Comparison of ENCODE assay signal across 8 cellular contexts in the genomic region with DNA sequence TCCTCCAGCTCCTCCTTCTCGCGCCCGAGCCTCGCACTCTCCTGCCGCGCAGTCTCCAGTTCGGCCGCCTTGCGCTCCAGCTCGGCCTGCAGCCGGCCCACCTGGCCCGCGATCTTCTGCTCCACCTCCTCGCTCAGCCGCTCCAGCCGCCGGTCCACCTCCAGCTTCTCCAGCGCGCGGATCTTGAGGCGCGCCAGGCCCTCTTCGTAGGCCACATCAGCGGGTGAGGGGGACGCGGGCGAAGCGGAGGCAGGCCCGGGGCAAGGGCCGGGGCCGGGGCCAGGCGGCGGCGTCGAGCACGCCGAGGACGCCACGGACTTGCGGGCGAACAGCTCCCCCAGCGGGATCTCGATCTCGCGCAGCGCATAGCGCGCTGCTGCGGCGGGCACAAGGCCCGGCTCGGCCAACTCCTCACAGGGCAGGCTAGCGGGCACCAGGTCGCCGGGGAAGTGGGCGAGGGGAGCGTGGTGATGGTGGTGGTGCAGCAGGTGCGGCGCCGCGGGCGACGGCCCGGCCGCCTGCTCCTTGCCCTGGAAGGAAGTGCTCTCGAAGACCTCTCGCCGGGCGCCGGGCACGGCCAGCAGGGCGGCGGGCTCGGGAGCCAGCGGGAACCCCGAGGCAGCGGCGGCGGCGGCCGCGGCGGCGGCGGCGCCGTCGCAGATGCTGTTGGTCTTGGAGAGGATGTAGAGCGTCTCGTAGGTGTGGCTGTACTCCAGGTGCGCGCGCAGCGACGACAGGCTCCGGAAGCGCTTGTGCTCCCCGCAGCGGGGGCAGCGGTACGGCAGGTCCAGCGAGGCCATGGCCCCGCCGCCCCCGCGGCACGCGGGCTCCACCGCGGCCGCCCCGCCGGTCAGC. TPM values are rescaled to one million over a fixed set of nuclear protein-coding genes. Genes with fewer than 3 reads are reported as not detected.
DNase-seq lines count a peak whose midpoint lies in the region; ATAC-seq and TF ChIP-seq lines count a peak whose summit lies in the region.

No MANE protein-coding gene starts in this region.

- CTCF ChIA-PET in OCI-LY7 (lab: Charles Lee; ENCODE audit: unreplicated experiment), result no interaction called here

- POLR2A ChIA-PET in OCI-LY7 (lab: Charles Lee), result no interaction called here

- H3K9me3 ChIP-seq in OCI-LY7 (ENCODE audit: low read length), result no peaks in the 10 kb centered on the region

- TF ChIP-seq CTCF in OCI-LY7 (conservative IDR thresholded peaks at IDR 0.05; ENCODE audit: low read length), result no peak

- BruUV-seq in OCI-LY7 (replicated peaks; lab: Mats Ljungman, UMichigan), result no TSS peak

- H3K4me3 ChIP-seq in OCI-LY7 (ENCODE audit: low read depth, low read length, poor library complexity, severe bottlenecking), result peak overlapping the region; percentile 42

- peaks cover 23% of the 10 kb centered on the region; the same call in 1 of the 2 replicates for H3K79me2 ChIP-seq in OCI-LY7 (ENCODE audit: insufficient read depth, low read depth, low read length)

- peaks cover 89% of the 10 kb centered on the region for H3K36me3 ChIP-seq in OCI-LY7 (ENCODE audit: insufficient read depth, low read length)

- ATAC-seq in GM18520 (IDR thresholded peaks at IDR 0.05; ENCODE audit: unreplicated experiment), result peak; percentile 65
- peak; percentile 85 for ATAC-seq in HG03280 (IDR thresholded peaks at IDR 0.05; ENCODE audit: unreplicated experiment)
- no peak for ATAC-seq in GM18868 (IDR thresholded peaks at IDR 0.05; ENCODE audit: unreplicated experiment)

- no peak overlapping the region for H2AFZ ChIP-seq in OCI-LY7 (ENCODE audit: low read length)

- H4K20me1 ChIP-seq in OCI-LY7 (ENCODE audit: insufficient read depth, low read length), result 0 out of 2 replicates have a peak, but pooled peaks cover 10% of the 10 kb centered on the region

- H3K9me2 ChIP-seq in OCI-LY7 (ENCODE audit: insufficient read depth, low read length), result no peaks in the 10 kb centered on the region

- peak; percentile 68 for DNase-seq in OCI-LY7 (ENCODE audit: low spot score)
- peak; percentile 74 for DNase-seq in activated naive CD4-positive, alpha-beta T cell treated with anti-CD3 and anti-CD28 coated beads, Interleukin-2, amount 50 U/mL, for 16 hours
- peak; percentile 30 for DNase-seq in iris pigment epithelial cell (ENCODE audit: low read depth)
- peak; percentile 52 to 65 for DNase-seq in stimulated activated CD4-positive, alpha-beta T cell treated with anti-CD3 and anti-CD28 coated beads, Interleukin-2, amount 100 ng/mL, for 48 hours
- DNase-seq in cortex of kidney (lab: John Stamatoyannopoulos, UW), result no peak

- peak overlapping the region; percentile 56; the same call in 1 of the 2 replicates for H3K4me2 ChIP-seq in OCI-LY7 (ENCODE audit: low read length)

- H3K4me1 ChIP-seq in OCI-LY7 (ENCODE audit: insufficient read depth, low read length, poor library complexity, severe bottlenecking), result peaks cover 7% of the 10 kb centered on the region

- H3K27ac ChIP-seq in OCI-LY7 (ENCODE audit: low read depth, low read length, poor library complexity, severe bottlenecking), result no peak overlapping the region

- intact Hi-C loops in OCI-LY7 (cut with micrococcal nuclease; ENCODE audit: unreplicated experiment), result no loop called here

RNA-seq across cellular contexts. Expression of gene FBXO41, which starts 15.2 kb away (rescaled TPM):
- 17.0 and 20.4 TPM in 2 replicates for total RNA-seq in OCI-LY7 (2014; rRNA removed; shearing (Covaris generic))
- 52.2 and 57.9 TPM in 2 replicates for total RNA-seq in OCI-LY7 (2022)

RNA-seq across cellular contexts. Expression of gene EGR4, which starts 24.3 kb away (rescaled TPM):
- total RNA-seq in OCI-LY7 (2014; rRNA removed; shearing (Covaris generic)), result not detected in 2 replicates
- not detected in 2 replicates for total RNA-seq in OCI-LY7 (2022)

RNA-seq across cellular contexts. Expression of gene CCT7, which starts 35.0 kb away (rescaled TPM):
- 334 and 378 TPM in 2 replicates for total RNA-seq in OCI-LY7 (2014; rRNA removed; shearing (Covaris generic))
- total RNA-seq in OCI-LY7 (2022), result 307 and 347 TPM in 2 replicates

RNA-seq across cellular contexts. Expression of gene PRADC1, which starts 36.0 kb away (rescaled TPM):
- 25.3 and 25.9 TPM in 2 replicates for total RNA-seq in OCI-LY7 (2014; rRNA removed; shearing (Covaris generic))
- 20.6 and 23.0 TPM in 2 replicates for total RNA-seq in OCI-LY7 (2022)

RNA-seq across cellular contexts. Expression of gene SMYD5, which starts 55.0 kb away (rescaled TPM):
- total RNA-seq in OCI-LY7 (2014; rRNA removed; shearing (Covaris generic)), result 32.9 and 42.2 TPM in 2 replicates
- total RNA-seq in OCI-LY7 (2022), result 33.2 and 38.2 TPM in 2 replicates
